In genomic region chr20:29079769-29080690, GRCh38 we compare ENCODE assay signal across 9 cellular contexts.
A peak's percentile ranks its signal among the peaks of the same experiment; 100 is the strongest.
DNase-seq lines count a peak whose midpoint lies in the region; ATAC-seq, FAIRE-seq and TF ChIP-seq lines count a peak whose summit lies in the region.
"Had no signal": no experiment of that assay in that cellular context is flagged by ENCODE, and none has a peak within 500 bp of the region (broad histone marks: within the 10 kb centered on the region; RNA-seq: fewer than 3 reads in every experiment).

No MANE protein-coding gene starts in this region.

- peak overlapping the region; percentile 37 for H3K4me3 Mint-ChIP-seq in activated naive CD4-positive, alpha-beta T cell treated with anti-CD3 and anti-CD28 coated beads, Interleukin-2, amount 50 U/mL, for 24 hours
- peak overlapping the region; percentile 12 for H3K4me3 Mint-ChIP-seq in activated T-helper 1 cell treated with anti-CD3 and anti-CD28 coated beads, Interleukin-12 subunit alpha, Interleukin-12 subunit beta, Interleukin-2, Interleukin-4 antibody, amounts not matched to agents 30 ng/mL and 10 ng/mL and 1 ng/mL, durations not matched to agents 14 hours and 24 hours and 36 hours
- H3K4me3 Mint-ChIP-seq: neural crest cell had no signal

- in situ Hi-C loops in HepG2 (cut with HindIII; ENCODE audit: extremely low pct_ligation_motif_present, low pct_unique_long_range_greater_than_20kb) = no loop called here

- H3K9me3 Mint-ChIP-seq in activated naive CD4-positive, alpha-beta T cell treated with anti-CD3 and anti-CD28 coated beads, Interleukin-2, amount 50 U/mL, for 24 hours = peaks cover 35% of the 10 kb centered on the region
- peaks cover 55% of the 10 kb centered on the region for H3K9me3 Mint-ChIP-seq in activated T-helper 1 cell treated with anti-CD3 and anti-CD28 coated beads, Interleukin-12 subunit alpha, Interleukin-12 subunit beta, Interleukin-2, Interleukin-4 antibody, amounts not matched to agents 30 ng/mL and 10 ng/mL and 1 ng/mL, durations not matched to agents 14 hours and 24 hours and 36 hours

- no peak overlapping the region for H3K27ac Mint-ChIP-seq in activated naive CD4-positive, alpha-beta T cell treated with anti-CD3 and anti-CD28 coated beads, Interleukin-2, amount 50 U/mL, for 24 hours
- H3K27ac Mint-ChIP-seq in activated T-helper 1 cell treated with anti-CD3 and anti-CD28 coated beads, Interleukin-12 subunit alpha, Interleukin-12 subunit beta, Interleukin-2, Interleukin-4 antibody, amounts not matched to agents 30 ng/mL and 10 ng/mL and 1 ng/mL, durations not matched to agents 14 hours and 24 hours and 36 hours = no peak overlapping the region

- H3K4me3 ChIP-seq in HepG2 (replicated peaks in 1 of 3; ENCODE audit: insufficient read depth in 1 of 3, low read depth in 2 of 3, low read length in 3 of 3) = peak overlapping the region; percentile 58 to 86 (median 70)
- peak overlapping the region in 2 of 4 donors; percentile 28 to 60 for H3K4me3 ChIP-seq in upper lobe of left lung

- no peaks in the 10 kb centered on the region for H3K27me3 Mint-ChIP-seq in activated naive CD4-positive, alpha-beta T cell treated with anti-CD3 and anti-CD28 coated beads, Interleukin-2, amount 50 U/mL, for 24 hours
- no peaks in the 10 kb centered on the region for H3K27me3 Mint-ChIP-seq in activated T-helper 1 cell treated with anti-CD3 and anti-CD28 coated beads, Interleukin-12 subunit alpha, Interleukin-12 subunit beta, Interleukin-2, Interleukin-4 antibody, amounts not matched to agents 30 ng/mL and 10 ng/mL and 1 ng/mL, durations not matched to agents 14 hours and 24 hours and 36 hours (ENCODE audit: insufficient read depth)

- TF ChIP-seq POLR2A in HepG2 (IDR thresholded peaks at IDR 0.05; ENCODE audit: insufficient read depth in 1 of 2, low read depth in 2 of 2, low read length in 2 of 2) (peak in 1 of 2 experiments; percentile 60; a peak in 3 of 4 replicates), upper lobe of left lung (IDR thresholded peaks at IDR 0.05) (peak in 1 of 4 donors; percentile 21)

- no peaks in the 10 kb centered on the region for H3K36me3 Mint-ChIP-seq in activated naive CD4-positive, alpha-beta T cell treated with anti-CD3 and anti-CD28 coated beads, Interleukin-2, amount 50 U/mL, for 24 hours
- H3K36me3 Mint-ChIP-seq in activated T-helper 1 cell treated with anti-CD3 and anti-CD28 coated beads, Interleukin-12 subunit alpha, Interleukin-12 subunit beta, Interleukin-2, Interleukin-4 antibody, amounts not matched to agents 30 ng/mL and 10 ng/mL and 1 ng/mL, durations not matched to agents 14 hours and 24 hours and 36 hours (ENCODE audit: low read depth) = no peaks in the 10 kb centered on the region

- peak overlapping the region; percentile 24 for H3K27ac ChIP-seq in HepG2 (ENCODE audit: extremely low read length, insufficient read depth, low read length)
- peak overlapping the region in 1 of 4 donors; percentile 45 for H3K27ac ChIP-seq in upper lobe of left lung

- CTCF ChIA-PET in HepG2 (lab: Yijun Ruan, JAX; ENCODE audit: low intra/inter-chr PET ratio, low total read pairs) = no interaction called here

- WGBS in HepG2 (ENCODE audit: low lambda C conversion rate) = 38% methylated on average over 60 of the region's 68 CpGs
- WGBS in upper lobe of left lung, 2 donors = 44 to 54% methylated on average over 37 to 57 of the region's 68 CpGs

- POLR2A ChIA-PET in HepG2 (lab: Yijun Ruan, JAX) = interaction anchor here (0.6 to 1.3 kb wide), 4 partner anchors 8 to 1297 kb away, joined by 3 to 8 read pairs (median 4); no protein-coding TSS in a partner anchor

- H3K4me2 ChIP-seq in HepG2 (ENCODE audit: low read depth, low read length) = peak overlapping the region; percentile 64

- H4K20me1 ChIP-seq in HepG2 (ENCODE audit: insufficient read depth, low read length) = no peaks in the 10 kb centered on the region

- TF ChIP-seq EP300 in HepG2 (IDR thresholded peaks at IDR 0.05; ENCODE audit: low read depth in 2 of 2, low read length in 2 of 2) (no peak), HepG2 (CRISPR knock-in tag; IDR thresholded peaks at IDR 0.05; ENCODE audit: borderline replicate concordance) (no peak), upper lobe of left lung (IDR thresholded peaks at IDR 0.05) (no peak)

- no peaks in the 10 kb centered on the region for H3K36me3 ChIP-seq in HepG2 (replicated peaks in 1 of 2; ENCODE audit: control insufficient read depth in 1 of 2, insufficient read depth in 2 of 2, low read length in 2 of 2)
- no peaks in the 10 kb centered on the region for H3K36me3 ChIP-seq in upper lobe of left lung

- TF ChIP-seq CTCF in HepG2 (CRISPR knock-in tag; IDR thresholded peaks at IDR 0.05) = peak; percentile 62
- TF ChIP-seq CTCF in upper lobe of left lung (IDR thresholded peaks at IDR 0.05) = peak in 1 of 6 experiments; percentile 32

- intact Hi-C loops in activated T-helper 1 cell treated with anti-CD3 and anti-CD28 coated beads, Interleukin-12 subunit alpha, Interleukin-12 subunit beta, Interleukin-2, Interleukin-4 antibody, amounts not matched to agents 30 ng/mL and 10 ng/mL and 1 ng/mL, durations not matched to agents 14 hours and 24 hours and 36 hours (cut with micrococcal nuclease) = no loop called here
- intact Hi-C loops in HepG2 (cut with micrococcal nuclease; ENCODE audit: unreplicated experiment) = no loop called here

- no peak for FAIRE-seq in HepG2 (lab: Jason Lieb, UNC)

- TF ChIP-seq RAD21 in HepG2 (CRISPR knock-in tag; IDR thresholded peaks at IDR 0.05) = no peak

- H3K4me1 Mint-ChIP-seq in activated naive CD4-positive, alpha-beta T cell treated with anti-CD3 and anti-CD28 coated beads, Interleukin-2, amount 50 U/mL, for 24 hours = no peaks in the 10 kb centered on the region
- H3K4me1 Mint-ChIP-seq in activated T-helper 1 cell treated with anti-CD3 and anti-CD28 coated beads, Interleukin-12 subunit alpha, Interleukin-12 subunit beta, Interleukin-2, Interleukin-4 antibody, amounts not matched to agents 30 ng/mL and 10 ng/mL and 1 ng/mL, durations not matched to agents 14 hours and 24 hours and 36 hours (ENCODE audit: low read depth) = no peaks in the 10 kb centered on the region
- H3K4me1 Mint-ChIP-seq: neural crest cell had no signal

- TSS peak; percentile 75 for BruUV-seq in HepG2 (replicated peaks; lab: Mats Ljungman, UMichigan)

- H3K4me1 ChIP-seq in HepG2 (ENCODE audit: insufficient read depth, low read length) (no peaks in the 10 kb centered on the region), upper lobe of left lung (no peaks in the 10 kb centered on the region)

- H3K27me3 ChIP-seq in HepG2 (ENCODE audit: control insufficient read depth in 1 of 2, insufficient read depth in 2 of 2, low read length in 2 of 2) = no peaks in the 10 kb centered on the region
- H3K27me3 ChIP-seq in upper lobe of left lung = no peaks in the 10 kb centered on the region

- peak; percentile 99 for ATAC-seq in HepG2
- peak; percentile 64 to 83 for ATAC-seq in upper lobe of left lung (ENCODE audit: low FRiP score in 2 of 2)
- no peak for ATAC-seq in GM18868 (IDR thresholded peaks at IDR 0.05; ENCODE audit: unreplicated experiment)
- no peak for ATAC-seq in HG03159 (IDR thresholded peaks at IDR 0.05; ENCODE audit: unreplicated experiment)

- peaks cover 43% of the 10 kb centered on the region for H3K9me3 ChIP-seq in HepG2 (ENCODE audit: low read length)
- peaks cover 0 to 23% (median 5%) of the 10 kb centered on the region in 4 donors for H3K9me3 ChIP-seq in upper lobe of left lung

- no peak for DNase-seq in activated naive CD4-positive, alpha-beta T cell (lab: John Stamatoyannopoulos, UW)
- no peak for DNase-seq in activated T-helper 1 cell treated with anti-CD3 and anti-CD28 coated beads, Interleukin-12 subunit alpha, Interleukin-12 subunit beta, Interleukin-2, Interleukin-4 antibody, amounts not matched to agents 30 ng/mL and 10 ng/mL and 1 ng/mL, durations not matched to agents 14 hours and 24 hours and 36 hours (ENCODE audit: low spot score)
- DNase-seq in HepG2 (ENCODE audit: low spot score) = peak; percentile 84
- peak in 1 of 2 donors; percentile 73 for DNase-seq in upper lobe of left lung
- no peak for DNase-seq in NCI-H446 treated with DMSO at 0.1 percent for 48 hours (lab: John Stamatoyannopoulos, UW)

- no peaks in the 10 kb centered on the region for H3K79me2 ChIP-seq in HepG2 (ENCODE audit: insufficient read depth, low read length)

- peak overlapping the region; percentile 45 for H3K9ac ChIP-seq in HepG2 (ENCODE audit: insufficient read depth, low read depth, low read length)

- H2AFZ ChIP-seq in HepG2 (ENCODE audit: low read length) = no peak overlapping the region

TF ChIP-seq in HepG2, 621 proteins besides CTCF, POLR2A, EP300 and RAD21 (continues in another document):
- TF ChIP-seq ZHX1 (CRISPR knock-in tag; IDR thresholded peaks at IDR 0.05; ENCODE audit: low read depth) (no peak), HMGXB4 (CRISPR knock-in tag; IDR thresholded peaks at IDR 0.05; ENCODE audit: borderline replicate concordance in 1 of 2, low read depth in 1 of 2) (peak; percentile 27 to 52; a peak in 2 of 4 replicates)

Comparison
In these comparisons a context has a peak if more than half of its experiments do, and no peak if none do; other contexts are left out.
1. ATAC-seq: peak in HepG2 (single experiment) and upper lobe of left lung (2 of 2); none in GM18868 (single experiment) and HG03159 (single experiment).